2 cellular contexts compared by ENCODE assay signal in the genomic region with DNA sequence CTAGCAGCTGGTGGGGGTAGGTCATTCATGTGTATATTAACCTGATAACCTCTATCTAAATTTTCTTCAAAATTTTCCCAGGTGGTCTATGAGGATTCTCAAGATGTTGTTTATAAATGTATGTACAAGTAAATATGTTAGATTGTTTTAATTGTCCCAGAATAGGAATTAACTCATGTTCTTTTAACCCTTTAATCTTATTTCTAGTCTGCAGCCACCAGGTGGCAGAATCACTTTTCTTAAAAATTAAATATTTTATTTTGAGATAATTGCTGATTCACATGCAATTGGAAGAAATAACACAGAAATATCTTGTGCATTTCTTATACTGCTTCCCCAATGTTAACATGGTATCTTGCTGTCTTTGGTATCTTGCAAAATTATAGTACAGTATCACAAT.
TF ChIP-seq lines count a peak whose summit lies in the region.

No MANE protein-coding gene starts in this region.

TF ChIP-seq in HCT116, 20 proteins besides CTCF, POLR2A, EP300 and RAD21 (continued from another document):
- TF ChIP-seq, protein P1, sequence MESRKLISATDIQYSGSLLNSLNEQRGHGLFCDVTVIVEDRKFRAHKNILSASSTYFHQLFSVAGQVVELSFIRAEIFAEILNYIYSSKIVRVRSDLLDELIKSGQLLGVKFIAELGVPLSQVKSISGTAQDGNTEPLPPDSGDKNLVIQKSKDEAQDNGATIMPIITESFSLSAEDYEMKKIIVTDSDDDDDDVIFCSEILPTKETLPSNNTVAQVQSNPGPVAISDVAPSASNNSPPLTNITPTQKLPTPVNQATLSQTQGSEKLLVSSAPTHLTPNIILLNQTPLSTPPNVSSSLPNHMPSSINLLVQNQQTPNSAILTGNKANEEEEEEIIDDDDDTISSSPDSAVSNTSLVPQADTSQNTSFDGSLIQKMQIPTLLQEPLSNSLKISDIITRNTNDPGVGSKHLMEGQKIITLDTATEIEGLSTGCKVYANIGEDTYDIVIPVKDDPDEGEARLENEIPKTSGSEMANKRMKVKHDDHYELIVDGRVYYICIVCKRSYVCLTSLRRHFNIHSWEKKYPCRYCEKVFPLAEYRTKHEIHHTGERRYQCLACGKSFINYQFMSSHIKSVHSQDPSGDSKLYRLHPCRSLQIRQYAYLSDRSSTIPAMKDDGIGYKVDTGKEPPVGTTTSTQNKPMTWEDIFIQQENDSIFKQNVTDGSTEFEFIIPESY (IDR thresholded peaks at IDR 0.05; ENCODE audit: extremely low read depth, insufficient replicate concordance, low read length), result no peak
- no peak for TF ChIP-seq SRF (IDR thresholded peaks at IDR 0.05; ENCODE audit: low read depth)
- TF ChIP-seq ZFX (IDR thresholded peaks at IDR 0.05), result no peak
- no peak for TF ChIP-seq FOSL1 (IDR thresholded peaks at IDR 0.05; ENCODE audit: low read depth)
- no peak for TF ChIP-seq CBX3 (IDR thresholded peaks at IDR 0.05; ENCODE audit: low read depth)
- no peak for TF ChIP-seq SP1 (IDR thresholded peaks at IDR 0.05; ENCODE audit: low read depth)
- TF ChIP-seq POLR2AphosphoS5 (IDR thresholded peaks at IDR 0.05; ENCODE audit: low read depth, low read length), result no peak
- no peak for TF ChIP-seq ELF1 (IDR thresholded peaks at IDR 0.05; ENCODE audit: borderline replicate concordance, low read depth)
- TF ChIP-seq, protein P2, sequence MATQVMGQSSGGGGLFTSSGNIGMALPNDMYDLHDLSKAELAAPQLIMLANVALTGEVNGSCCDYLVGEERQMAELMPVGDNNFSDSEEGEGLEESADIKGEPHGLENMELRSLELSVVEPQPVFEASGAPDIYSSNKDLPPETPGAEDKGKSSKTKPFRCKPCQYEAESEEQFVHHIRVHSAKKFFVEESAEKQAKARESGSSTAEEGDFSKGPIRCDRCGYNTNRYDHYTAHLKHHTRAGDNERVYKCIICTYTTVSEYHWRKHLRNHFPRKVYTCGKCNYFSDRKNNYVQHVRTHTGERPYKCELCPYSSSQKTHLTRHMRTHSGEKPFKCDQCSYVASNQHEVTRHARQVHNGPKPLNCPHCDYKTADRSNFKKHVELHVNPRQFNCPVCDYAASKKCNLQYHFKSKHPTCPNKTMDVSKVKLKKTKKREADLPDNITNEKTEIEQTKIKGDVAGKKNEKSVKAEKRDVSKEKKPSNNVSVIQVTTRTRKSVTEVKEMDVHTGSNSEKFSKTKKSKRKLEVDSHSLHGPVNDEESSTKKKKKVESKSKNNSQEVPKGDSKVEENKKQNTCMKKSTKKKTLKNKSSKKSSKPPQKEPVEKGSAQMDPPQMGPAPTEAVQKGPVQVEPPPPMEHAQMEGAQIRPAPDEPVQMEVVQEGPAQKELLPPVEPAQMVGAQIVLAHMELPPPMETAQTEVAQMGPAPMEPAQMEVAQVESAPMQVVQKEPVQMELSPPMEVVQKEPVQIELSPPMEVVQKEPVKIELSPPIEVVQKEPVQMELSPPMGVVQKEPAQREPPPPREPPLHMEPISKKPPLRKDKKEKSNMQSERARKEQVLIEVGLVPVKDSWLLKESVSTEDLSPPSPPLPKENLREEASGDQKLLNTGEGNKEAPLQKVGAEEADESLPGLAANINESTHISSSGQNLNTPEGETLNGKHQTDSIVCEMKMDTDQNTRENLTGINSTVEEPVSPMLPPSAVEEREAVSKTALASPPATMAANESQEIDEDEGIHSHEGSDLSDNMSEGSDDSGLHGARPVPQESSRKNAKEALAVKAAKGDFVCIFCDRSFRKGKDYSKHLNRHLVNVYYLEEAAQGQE (IDR thresholded peaks at IDR 0.05; ENCODE audit: low read depth), result no peak
- TF ChIP-seq TCF7L2 (IDR thresholded peaks at IDR 0.05; ENCODE audit: borderline replicate concordance, extremely low read depth, insufficient read depth, insufficient read length), result no peak

TF ChIP-seq in WTC11, 78 proteins besides CTCF, POLR2A, EP300 and RAD21 (continued from another document):
- TF ChIP-seq, protein P3, sequence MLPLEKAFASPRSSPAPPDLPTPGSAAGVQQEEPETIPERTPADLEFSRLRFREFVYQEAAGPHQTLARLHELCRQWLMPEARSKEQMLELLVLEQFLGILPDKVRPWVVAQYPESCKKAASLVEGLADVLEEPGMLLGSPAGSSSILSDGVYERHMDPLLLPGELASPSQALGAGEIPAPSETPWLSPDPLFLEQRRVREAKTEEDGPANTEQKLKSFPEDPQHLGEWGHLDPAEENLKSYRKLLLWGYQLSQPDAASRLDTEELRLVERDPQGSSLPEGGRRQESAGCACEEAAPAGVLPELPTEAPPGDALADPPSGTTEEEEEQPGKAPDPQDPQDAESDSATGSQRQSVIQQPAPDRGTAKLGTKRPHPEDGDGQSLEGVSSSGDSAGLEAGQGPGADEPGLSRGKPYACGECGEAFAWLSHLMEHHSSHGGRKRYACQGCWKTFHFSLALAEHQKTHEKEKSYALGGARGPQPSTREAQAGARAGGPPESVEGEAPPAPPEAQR (CRISPR knock-in tag; IDR thresholded peaks at IDR 0.05), result no peak
- TF ChIP-seq, protein P4, sequence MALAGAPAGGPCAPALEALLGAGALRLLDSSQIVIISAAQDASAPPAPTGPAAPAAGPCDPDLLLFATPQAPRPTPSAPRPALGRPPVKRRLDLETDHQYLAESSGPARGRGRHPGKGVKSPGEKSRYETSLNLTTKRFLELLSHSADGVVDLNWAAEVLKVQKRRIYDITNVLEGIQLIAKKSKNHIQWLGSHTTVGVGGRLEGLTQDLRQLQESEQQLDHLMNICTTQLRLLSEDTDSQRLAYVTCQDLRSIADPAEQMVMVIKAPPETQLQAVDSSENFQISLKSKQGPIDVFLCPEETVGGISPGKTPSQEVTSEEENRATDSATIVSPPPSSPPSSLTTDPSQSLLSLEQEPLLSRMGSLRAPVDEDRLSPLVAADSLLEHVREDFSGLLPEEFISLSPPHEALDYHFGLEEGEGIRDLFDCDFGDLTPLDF (CRISPR knock-in tag; IDR thresholded peaks at IDR 0.05), result no peak
- TF ChIP-seq, protein P5, sequence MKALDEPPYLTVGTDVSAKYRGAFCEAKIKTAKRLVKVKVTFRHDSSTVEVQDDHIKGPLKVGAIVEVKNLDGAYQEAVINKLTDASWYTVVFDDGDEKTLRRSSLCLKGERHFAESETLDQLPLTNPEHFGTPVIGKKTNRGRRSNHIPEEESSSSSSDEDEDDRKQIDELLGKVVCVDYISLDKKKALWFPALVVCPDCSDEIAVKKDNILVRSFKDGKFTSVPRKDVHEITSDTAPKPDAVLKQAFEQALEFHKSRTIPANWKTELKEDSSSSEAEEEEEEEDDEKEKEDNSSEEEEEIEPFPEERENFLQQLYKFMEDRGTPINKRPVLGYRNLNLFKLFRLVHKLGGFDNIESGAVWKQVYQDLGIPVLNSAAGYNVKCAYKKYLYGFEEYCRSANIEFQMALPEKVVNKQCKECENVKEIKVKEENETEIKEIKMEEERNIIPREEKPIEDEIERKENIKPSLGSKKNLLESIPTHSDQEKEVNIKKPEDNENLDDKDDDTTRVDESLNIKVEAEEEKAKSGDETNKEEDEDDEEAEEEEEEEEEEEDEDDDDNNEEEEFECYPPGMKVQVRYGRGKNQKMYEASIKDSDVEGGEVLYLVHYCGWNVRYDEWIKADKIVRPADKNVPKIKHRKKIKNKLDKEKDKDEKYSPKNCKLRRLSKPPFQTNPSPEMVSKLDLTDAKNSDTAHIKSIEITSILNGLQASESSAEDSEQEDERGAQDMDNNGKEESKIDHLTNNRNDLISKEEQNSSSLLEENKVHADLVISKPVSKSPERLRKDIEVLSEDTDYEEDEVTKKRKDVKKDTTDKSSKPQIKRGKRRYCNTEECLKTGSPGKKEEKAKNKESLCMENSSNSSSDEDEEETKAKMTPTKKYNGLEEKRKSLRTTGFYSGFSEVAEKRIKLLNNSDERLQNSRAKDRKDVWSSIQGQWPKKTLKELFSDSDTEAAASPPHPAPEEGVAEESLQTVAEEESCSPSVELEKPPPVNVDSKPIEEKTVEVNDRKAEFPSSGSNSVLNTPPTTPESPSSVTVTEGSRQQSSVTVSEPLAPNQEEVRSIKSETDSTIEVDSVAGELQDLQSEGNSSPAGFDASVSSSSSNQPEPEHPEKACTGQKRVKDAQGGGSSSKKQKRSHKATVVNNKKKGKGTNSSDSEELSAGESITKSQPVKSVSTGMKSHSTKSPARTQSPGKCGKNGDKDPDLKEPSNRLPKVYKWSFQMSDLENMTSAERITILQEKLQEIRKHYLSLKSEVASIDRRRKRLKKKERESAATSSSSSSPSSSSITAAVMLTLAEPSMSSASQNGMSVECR (CRISPR knock-in tag; IDR thresholded peaks at IDR 0.05; ENCODE audit: borderline replicate concordance), result no peak
- TF ChIP-seq, protein P6, sequence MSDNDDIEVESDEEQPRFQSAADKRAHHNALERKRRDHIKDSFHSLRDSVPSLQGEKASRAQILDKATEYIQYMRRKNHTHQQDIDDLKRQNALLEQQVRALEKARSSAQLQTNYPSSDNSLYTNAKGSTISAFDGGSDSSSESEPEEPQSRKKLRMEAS (CRISPR knock-in tag; IDR thresholded peaks at IDR 0.05), result no peak
